Comparison of ENCODE assay signal across 9 cellular contexts in genomic region chr17:80866050-80866793, GRCh38.
DNase-seq lines count a peak whose midpoint lies in the region; ATAC-seq, FAIRE-seq and TF ChIP-seq lines count a peak whose summit lies in the region.
"Had no signal": no experiment of that assay in that cellular context is flagged by ENCODE, and none has a peak within 500 bp of the region (broad histone marks: within the 10 kb centered on the region; RNA-seq: fewer than 3 reads in every experiment).

No MANE protein-coding gene starts in this region.

- POLR2A ChIA-PET in Caco-2 (lab: Charles Lee), result no interaction called here

- FAIRE-seq in RCC 7860 (lab: Jason Lieb, UNC), result peak; percentile 90

- H3K9me3 ChIP-seq in Caco-2, result no peaks in the 10 kb centered on the region
- H3K9me3 ChIP-seq in osteoblast (ENCODE audit: low read depth, low read length), result no peaks in the 10 kb centered on the region

- ATAC-seq in GM19455 (IDR thresholded peaks at IDR 0.05; ENCODE audit: unreplicated experiment), result no peak

- H3K4me2 ChIP-seq in osteoblast (ENCODE audit: insufficient read depth, low read length), result no peak overlapping the region

- intact Hi-C loops in Caco-2 (cut with micrococcal nuclease; ENCODE audit: unreplicated experiment), result no loop called here
- intact Hi-C loops in activated T-helper 1 cell treated with anti-CD3 and anti-CD28 coated beads, Interleukin-12 subunit alpha, Interleukin-12 subunit beta, Interleukin-2, Interleukin-4 antibody, amounts not matched to agents 30 ng/mL and 10 ng/mL and 1 ng/mL, durations not matched to agents 14 hours and 24 hours and 36 hours (cut with micrococcal nuclease), result loop anchor here (1.0 to 5.0 kb wide), 5 partner anchors 25 to 116 kb away; no protein-coding TSS in a partner anchor

- no peaks in the 10 kb centered on the region for H3K27me3 ChIP-seq in Caco-2 (replicated peaks; ENCODE audit: control insufficient read depth, insufficient read depth, low read length)
- H3K27me3 ChIP-seq in osteoblast (ENCODE audit: insufficient read depth, low read length), result no peaks in the 10 kb centered on the region

- no peaks in the 10 kb centered on the region for H3K4me1 ChIP-seq in Caco-2
- peaks cover 5% of the 10 kb centered on the region for H3K4me1 ChIP-seq in osteoblast (ENCODE audit: insufficient read depth, low read length)

- H3K9me3 Mint-ChIP-seq in Caco-2 (ENCODE audit: unreplicated experiment) (no peaks in the 10 kb centered on the region), type B pancreatic cell (no peaks in the 10 kb centered on the region)
- peaks cover 15% of the 10 kb centered on the region for H3K9me3 Mint-ChIP-seq in activated T-helper 1 cell treated with anti-CD3 and anti-CD28 coated beads, Interleukin-12 subunit alpha, Interleukin-12 subunit beta, Interleukin-2, Interleukin-4 antibody, amounts not matched to agents 30 ng/mL and 10 ng/mL and 1 ng/mL, durations not matched to agents 14 hours and 24 hours and 36 hours

- no TSS peak for BruUV-seq in Caco-2 (replicated peaks; lab: Mats Ljungman, UMichigan)

- CTCF ChIA-PET in Caco-2 (lab: Charles Lee), result interaction anchor here (0.9 to 1.0 kb wide), 2 partner anchors 306 to 439 kb away, joined by 3 to 4 read pairs; no protein-coding TSS in a partner anchor

- no peak overlapping the region for H2AFZ ChIP-seq in osteoblast (ENCODE audit: low read length)

- no peaks in the 10 kb centered on the region for H3K79me2 ChIP-seq in osteoblast (ENCODE audit: insufficient read depth, low read length)

- DNase-seq in Caco-2 (peak; percentile 66 to 78), KG1 (lab: John Stamatoyannopoulos, UW) (peak; percentile 24), RCC 7860 (ENCODE audit: low spot score) (peak; percentile 38), fibroblast of the aortic adventitia (ENCODE audit: low read depth) (peak; percentile 70), osteoblast (ENCODE audit: insufficient read length, low spot score, missing footprints) (no peak), type B pancreatic cell (ENCODE audit: extremely low spot score, unreplicated experiment) (no peak)
- DNase-seq in activated T-helper 1 cell treated with anti-CD3 and anti-CD28 coated beads, Interleukin-12 subunit alpha, Interleukin-12 subunit beta, Interleukin-2, Interleukin-4 antibody, amounts not matched to agents 30 ng/mL and 10 ng/mL and 1 ng/mL, durations not matched to agents 14 hours and 24 hours and 36 hours (ENCODE audit: low spot score), result peak; percentile 62

- H3K27me3 Mint-ChIP-seq in Caco-2 (ENCODE audit: insufficient read depth, unreplicated experiment), result no peaks in the 10 kb centered on the region
- no peaks in the 10 kb centered on the region for H3K27me3 Mint-ChIP-seq in activated T-helper 1 cell treated with anti-CD3 and anti-CD28 coated beads, Interleukin-12 subunit alpha, Interleukin-12 subunit beta, Interleukin-2, Interleukin-4 antibody, amounts not matched to agents 30 ng/mL and 10 ng/mL and 1 ng/mL, durations not matched to agents 14 hours and 24 hours and 36 hours (ENCODE audit: insufficient read depth)
- H3K27me3 Mint-ChIP-seq in type B pancreatic cell, result no peaks in the 10 kb centered on the region
- H3K27me3 Mint-ChIP-seq: IgD-negative memory B cell had no signal

- H3K4me3 ChIP-seq in Caco-2 (ENCODE audit: low read depth, low read length), result no peak overlapping the region
- no peak overlapping the region for H3K4me3 ChIP-seq in fibroblast of the aortic adventitia (ENCODE audit: low read depth, low read length)
- H3K4me3 ChIP-seq in osteoblast (ENCODE audit: insufficient read depth, low read length), result no peak overlapping the region

- no peaks in the 10 kb centered on the region for H4K20me1 ChIP-seq in osteoblast (ENCODE audit: insufficient read depth, low read length)

- H3K4me1 Mint-ChIP-seq in Caco-2 (ENCODE audit: low read depth, unreplicated experiment), result no peaks in the 10 kb centered on the region
- H3K4me1 Mint-ChIP-seq in activated T-helper 1 cell treated with anti-CD3 and anti-CD28 coated beads, Interleukin-12 subunit alpha, Interleukin-12 subunit beta, Interleukin-2, Interleukin-4 antibody, amounts not matched to agents 30 ng/mL and 10 ng/mL and 1 ng/mL, durations not matched to agents 14 hours and 24 hours and 36 hours (ENCODE audit: low read depth), result peaks cover 88% of the 10 kb centered on the region
- peaks cover 4% of the 10 kb centered on the region for H3K4me1 Mint-ChIP-seq in type B pancreatic cell (ENCODE audit: unreplicated experiment)

- peaks cover 12% of the 10 kb centered on the region for H3K36me3 Mint-ChIP-seq in Caco-2 (ENCODE audit: insufficient read depth, unreplicated experiment)
- peaks cover 60% of the 10 kb centered on the region for H3K36me3 Mint-ChIP-seq in activated T-helper 1 cell treated with anti-CD3 and anti-CD28 coated beads, Interleukin-12 subunit alpha, Interleukin-12 subunit beta, Interleukin-2, Interleukin-4 antibody, amounts not matched to agents 30 ng/mL and 10 ng/mL and 1 ng/mL, durations not matched to agents 14 hours and 24 hours and 36 hours (ENCODE audit: low read depth)
- peaks cover 23% of the 10 kb centered on the region for H3K36me3 Mint-ChIP-seq in type B pancreatic cell

- no peak overlapping the region for H3K4me3 Mint-ChIP-seq in Caco-2 (ENCODE audit: unreplicated experiment)
- H3K4me3 Mint-ChIP-seq in activated T-helper 1 cell treated with anti-CD3 and anti-CD28 coated beads, Interleukin-12 subunit alpha, Interleukin-12 subunit beta, Interleukin-2, Interleukin-4 antibody, amounts not matched to agents 30 ng/mL and 10 ng/mL and 1 ng/mL, durations not matched to agents 14 hours and 24 hours and 36 hours, result peak overlapping the region; percentile 48
- H3K4me3 Mint-ChIP-seq in type B pancreatic cell, result peak overlapping the region; percentile 1

- H3K27ac Mint-ChIP-seq in Caco-2 (ENCODE audit: unreplicated experiment) (no peak overlapping the region), type B pancreatic cell (no peak overlapping the region)
- peak overlapping the region; percentile 84 for H3K27ac Mint-ChIP-seq in activated T-helper 1 cell treated with anti-CD3 and anti-CD28 coated beads, Interleukin-12 subunit alpha, Interleukin-12 subunit beta, Interleukin-2, Interleukin-4 antibody, amounts not matched to agents 30 ng/mL and 10 ng/mL and 1 ng/mL, durations not matched to agents 14 hours and 24 hours and 36 hours
- H3K27ac Mint-ChIP-seq: IgD-negative memory B cell had no signal

- TF ChIP-seq CTCF in Caco-2 (IDR thresholded peaks at IDR 0.05; ENCODE audit: insufficient read depth in 1 of 2, low read depth in 1 of 2, low read length in 1 of 2, severe bottlenecking in 1 of 2, unreplicated experiment in 1 of 2) (peak; percentile 63 to 79), fibroblast of the aortic adventitia (IDR thresholded peaks at IDR 0.05; ENCODE audit: insufficient read depth, low read length) (peak; percentile 91), osteoblast (IDR thresholded peaks at IDR 0.05; ENCODE audit: extremely low read depth, low read depth, low read length) (peak; percentile 86), type B pancreatic cell (conservative IDR thresholded peaks at IDR 0.05) (peak; percentile 82)

- no peak overlapping the region for H3K27ac ChIP-seq in osteoblast (ENCODE audit: low read depth, low read length)

- H3K36me3 ChIP-seq in Caco-2 (ENCODE audit: control insufficient read depth, insufficient read depth, low read length) (no peaks in the 10 kb centered on the region), osteoblast (ENCODE audit: insufficient read depth, low read length) (peaks cover 2% of the 10 kb centered on the region)

Comparison
In these comparisons a context has a peak if more than half of its experiments do, and no peak if none do; other contexts are left out.
1. DNase-seq: peak in Caco-2 (2 of 2), KG1 (single experiment), RCC 7860 (single experiment), activated T-helper 1 cell treated with anti-CD3 and anti-CD28 coated beads, Interleukin-12 subunit alpha, Interleukin-12 subunit beta, Interleukin-2, Interleukin-4 antibody, amounts not matched to agents 30 ng/mL and 10 ng/mL and 1 ng/mL, durations not matched to agents 14 hours and 24 hours and 36 hours (single experiment) and fibroblast of the aortic adventitia (single experiment); none in osteoblast (single experiment) and type B pancreatic cell (single experiment).
2. Peak in every context shown above with its lines, with median percentiles within 50 percentile points of each other: CTCF ChIP-seq.